Comparison of ENCODE assay signal across 11 cellular contexts in the genomic region with DNA sequence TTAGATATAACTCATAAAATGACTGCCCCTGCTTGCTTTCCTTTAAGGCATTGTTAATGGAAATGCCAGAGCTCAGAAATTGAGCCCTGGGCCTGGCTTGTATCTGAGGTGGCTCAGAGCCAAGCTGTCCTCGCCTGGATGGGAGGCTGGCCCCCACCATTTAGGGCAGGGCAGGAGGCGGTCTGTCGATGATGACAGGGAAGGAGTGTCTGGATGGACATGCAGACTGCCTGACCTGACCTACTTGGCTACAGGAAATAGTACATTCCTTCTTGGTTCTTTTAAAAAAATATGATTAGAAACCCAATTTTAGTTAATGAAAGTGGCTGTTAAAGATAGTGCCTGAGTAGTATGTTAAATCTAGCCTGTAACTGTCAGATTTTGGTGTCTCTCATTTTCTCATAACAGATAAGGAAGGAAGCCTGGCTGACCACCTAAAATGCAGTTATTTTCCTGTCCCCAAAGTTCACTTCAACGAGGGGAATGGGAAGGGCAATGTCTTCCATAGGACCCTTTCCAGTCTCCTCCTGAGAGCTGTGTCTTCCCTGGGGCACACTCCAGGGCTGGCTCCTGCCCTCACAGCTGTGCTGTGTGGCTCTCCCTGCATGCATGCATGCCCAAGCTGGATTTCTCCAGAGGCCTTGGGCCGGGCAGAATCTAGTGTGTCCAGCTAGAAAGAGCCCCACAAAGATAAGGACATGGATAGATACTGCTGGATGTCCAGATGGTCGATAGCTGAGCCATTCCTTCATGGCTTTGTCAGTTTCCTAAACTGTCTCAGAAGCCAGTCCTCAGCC. TPM values are rescaled to one million over a fixed set of nuclear protein-coding genes. Genes with fewer than 3 reads are reported as not detected.
DNase-seq lines count a peak whose midpoint lies in the region; ATAC-seq and TF ChIP-seq lines count a peak whose summit lies in the region.
"Had no signal": no experiment of that assay in that cellular context is flagged by ENCODE, and none has a peak within 500 bp of the region (broad histone marks: within the 10 kb centered on the region; RNA-seq: fewer than 3 reads in every experiment).

No MANE protein-coding gene starts in this region.

- no peak for TF ChIP-seq CTCF in heart right ventricle (IDR thresholded peaks at IDR 0.05)

- 9 to 12% methylated on average over 6 of the region's 6 CpGs for WGBS in heart right ventricle, 2 donors

- DNase-seq in EH (ENCODE audit: low read depth) (peak; percentile 93), astrocyte of the hippocampus (ENCODE audit: low read depth, low spot score) (peak; percentile 42), heart right ventricle (peak; percentile 81 to 83), renal cortical epithelial cell (ENCODE audit: low read depth) (peak; percentile 7), glomerular visceral epithelial cell (ENCODE audit: extremely low spot score) (no peak)
- no peak for DNase-seq in activated naive CD8-positive, alpha-beta T cell treated with anti-CD3 and anti-CD28 coated beads for 36 hours
- DNase-seq: activated CD8-positive, alpha-beta T cell treated with anti-CD3 and anti-CD28 coated beads for 36 hours; CD8-positive, alpha-beta memory T cell had no signal

- H3K27ac Mint-ChIP-seq in activated naive CD8-positive, alpha-beta T cell treated with anti-CD3 and anti-CD28 coated beads for 36 hours = no peak overlapping the region
- H3K27ac Mint-ChIP-seq: activated CD8-positive, alpha-beta T cell treated with anti-CD3 and anti-CD28 coated beads for 36 hours had no signal

- H3K4me1 Mint-ChIP-seq in activated naive CD8-positive, alpha-beta T cell treated with anti-CD3 and anti-CD28 coated beads for 36 hours = peaks cover 7% of the 10 kb centered on the region

- peaks cover 0 to 99% (median 10%) of the 10 kb centered on the region in 9 donors for H3K36me3 ChIP-seq in heart right ventricle

- peaks cover 18 to 54% (median 49%) of the 10 kb centered on the region in 9 donors for H3K4me1 ChIP-seq in heart right ventricle

- H3K9me3 ChIP-seq in heart right ventricle = no peaks in the 10 kb centered on the region

- peaks cover 30% of the 10 kb centered on the region for H3K36me3 Mint-ChIP-seq in activated naive CD8-positive, alpha-beta T cell treated with anti-CD3 and anti-CD28 coated beads for 36 hours

- intact Hi-C loops in heart right ventricle (cut with DNase I) = loop anchor here in 3 of 10 donors (2.0 to 5.0 kb wide), 2 partner anchors 42 to 71 kb away; a partner anchor contains a TSS

- H3K4me3 Mint-ChIP-seq in activated naive CD8-positive, alpha-beta T cell treated with anti-CD3 and anti-CD28 coated beads for 36 hours = no peak overlapping the region
- H3K4me3 Mint-ChIP-seq: activated CD8-positive, alpha-beta T cell treated with anti-CD3 and anti-CD28 coated beads for 36 hours; CD8-positive, alpha-beta memory T cell had no signal

- H3K27ac ChIP-seq in heart right ventricle = peak overlapping the region; percentile 4 to 72 (median 58)
- H3K27ac ChIP-seq: KMS-11 had no signal

- no peaks in the 10 kb centered on the region for H3K9me3 Mint-ChIP-seq in activated naive CD8-positive, alpha-beta T cell treated with anti-CD3 and anti-CD28 coated beads for 36 hours
- H3K9me3 Mint-ChIP-seq: activated CD8-positive, alpha-beta T cell treated with anti-CD3 and anti-CD28 coated beads for 36 hours; CD8-positive, alpha-beta memory T cell had no signal

- ATAC-seq in heart right ventricle (peak; percentile 94 to 97 (median 96)), HG03354 (IDR thresholded peaks at IDR 0.05; ENCODE audit: poor library complexity, severe bottlenecking, unreplicated experiment) (no peak), GM18867 (IDR thresholded peaks at IDR 0.05; ENCODE audit: unreplicated experiment) (no peak)
- ATAC-seq: activated CD8-positive, alpha-beta T cell treated with anti-CD3 and anti-CD28 coated beads for 36 hours had no signal

- no peaks in the 10 kb centered on the region for H3K27me3 ChIP-seq in heart right ventricle

- H3K4me3 ChIP-seq in heart right ventricle = no peak overlapping the region

- no peaks in the 10 kb centered on the region for H3K27me3 Mint-ChIP-seq in activated naive CD8-positive, alpha-beta T cell treated with anti-CD3 and anti-CD28 coated beads for 36 hours
- H3K27me3 Mint-ChIP-seq: activated CD8-positive, alpha-beta T cell treated with anti-CD3 and anti-CD28 coated beads for 36 hours; CD8-positive, alpha-beta memory T cell had no signal

RNA-seq across cellular contexts. Expression of a gene that starts 42.3 kb away (rescaled TPM):
- 100 to 1,000 TPM in 4 of 10 donors, 10 to 100 TPM in 6; 80.0 to 125 (median 98.0) TPM for total RNA-seq in heart right ventricle
- polyA plus RNA-seq in heart right ventricle = 100 to 1,000 TPM; 124 to 152 TPM
- 282 and 337 TPM in 2 replicates for total RNA-seq in renal cortical epithelial cell
- 100 to 1,000 TPM; 201 to 208 TPM for total RNA-seq in activated naive CD8-positive, alpha-beta T cell treated with anti-CD3 and anti-CD28 coated beads for 36 hours

Comparison
In these comparisons a context has a peak if more than half of its experiments do, and no peak if none do; other contexts are left out.
1. DNase-seq: peak in EH (single experiment), astrocyte of the hippocampus (single experiment), heart right ventricle (2 of 2) and renal cortical epithelial cell (single experiment); none in activated naive CD8-positive, alpha-beta T cell treated with anti-CD3 and anti-CD28 coated beads for 36 hours (single experiment) and glomerular visceral epithelial cell (single experiment).
2. ATAC-seq: peak in heart right ventricle (8 of 8); none in HG03354 (single experiment) and GM18867 (single experiment).